Comparison of ENCODE assay signal across 8 cellular contexts in genomic region chr18:46756559-46757201, GRCh38. TPM values are rescaled to one million over a fixed set of nuclear protein-coding genes. Genes with fewer than 3 reads are reported as not detected.
DNase-seq lines count a peak whose midpoint lies in the region; ATAC-seq, FAIRE-seq and TF ChIP-seq lines count a peak whose summit lies in the region.

Gene ST8SIA5, minus strand, starts transcription at chr18:46757053. Its CDS starts 545 bp downstream, at chr18:46756508.

- H2AFZ ChIP-seq in GM12878 (ENCODE audit: control insufficient read depth, low read depth, low read length): peak within 1 kb of the TSS; percentile 37

- H3K4me3 ChIP-seq in GM12865 (ENCODE audit: low read depth, low read length) (peak within 1 kb of the TSS; percentile 14), GM12878 (peak within 1 kb of the TSS; percentile 65), mesodermal cell (ENCODE audit: extremely low read depth, insufficient read depth, low read length, poor library complexity, severe bottlenecking) (peak within 1 kb of the TSS; percentile 40)

- no peak for FAIRE-seq in GM12878 (lab: Jason Lieb, UNC)

- SMC1A ChIA-PET in GM12878 (lab: Charles Lee; ENCODE audit: uncharacterized antibody, unreplicated experiment): no interaction called here

- peaks cover 8% of the 10 kb centered on the region for H3K4me1 ChIP-seq in GM12878 (ENCODE audit: control insufficient read depth, insufficient read depth, low read length)
- H3K4me1 ChIP-seq in mesodermal cell (ENCODE audit: control insufficient read depth, insufficient read depth, low read length, poor library complexity, severe bottlenecking): no peaks in the 10 kb centered on the region

- TF ChIP-seq RAD21 in GM12878 (IDR thresholded peaks at IDR 0.05; ENCODE audit: insufficient read depth, low read depth, low read length): no peak

- peak; percentile 29 for DNase-seq in GM12865 (ENCODE audit: low read depth)
- peak; percentile 99 for DNase-seq in NCI-H146 (lab: John Stamatoyannopoulos, UW)
- DNase-seq in GM12878 (ENCODE audit: low read depth, low spot score): no peak
- DNase-seq in T-helper 9 cell: no peak
- DNase-seq in activated gamma-delta T cell (lab: John Stamatoyannopoulos, UW): no peak

- BruUV-seq in GM12878 (replicated peaks; lab: Mats Ljungman, UMichigan): no TSS peak

- intact Hi-C loops in GM12878 (cut with micrococcal nuclease; ENCODE audit: unreplicated experiment): no loop called here

- TF ChIP-seq CTCF in GM12865 (IDR thresholded peaks at IDR 0.05; ENCODE audit: insufficient read depth, low read depth, low read length, missing control alignments) (no peak), GM12878 (IDR thresholded peaks at IDR 0.05 in 2 of 3, conservative IDR thresholded peaks at IDR 0.05 in 1 of 3; ENCODE audit: control insufficient read depth in 2 of 3, extremely low read depth in 1 of 3, insufficient read depth in 1 of 3, low read depth in 3 of 3, low read length in 3 of 3) (no peak)

- no peak for TF ChIP-seq EP300 in GM12878 (IDR thresholded peaks at IDR 0.05; ENCODE audit: borderline replicate concordance in 1 of 2, control insufficient read depth in 1 of 2, low read depth in 2 of 2, low read length in 2 of 2)

- H3K4me2 ChIP-seq in GM12878 (ENCODE audit: control insufficient read depth, insufficient read depth): peak within 1 kb of the TSS; percentile 93

- RAD21 ChIA-PET in GM12878 (lab: Charles Lee; ENCODE audit: unreplicated experiment): no interaction called here

- peak; percentile 48 for ATAC-seq in GM12878
- ATAC-seq in HG02571 (IDR thresholded peaks at IDR 0.05; ENCODE audit: unreplicated experiment): no peak
- ATAC-seq in GM21737 (IDR thresholded peaks at IDR 0.05; ENCODE audit: unreplicated experiment): no peak

- CTCF ChIA-PET in GM12878 (lab: Yijun Ruan, JAX): no interaction called here

- POLR2A ChIA-PET in GM12878 (lab: Charles Lee): no interaction called here

- no peak for TF ChIP-seq POLR2A in GM12878 (IDR thresholded peaks at IDR 0.05; ENCODE audit: low read depth, low read length)

- H3K79me2 ChIP-seq in GM12878 (ENCODE audit: control insufficient read depth, insufficient read depth, low read length): no peaks in the 10 kb centered on the region

- WGBS in GM12878 (ENCODE audit: insufficient coverage, insufficient replicate concordance, low lambda C conversion rate, missing lambda C conversion rate): 1% methylated on average over 50 of the region's 74 CpGs
- WGBS in mesodermal cell (ENCODE audit: insufficient coverage in 2 of 2), 2 experiments: 0 to 1% methylated on average over 36 to 63 of the region's 74 CpGs

- H4K20me1 ChIP-seq in GM12878 (ENCODE audit: control insufficient read depth, insufficient read depth): no peaks in the 10 kb centered on the region

- no peaks in the 10 kb centered on the region for H3K9me3 ChIP-seq in GM12878 (replicated peaks; ENCODE audit: control insufficient read depth, insufficient read depth, low read length)
- no peaks in the 10 kb centered on the region for H3K9me3 ChIP-seq in mesodermal cell (ENCODE audit: control insufficient read depth, low read length)

- in situ Hi-C loops in GM12878 (cut with MboI): no loop called here

- peaks cover 3 to 10% of the 10 kb centered on the region in 2 experiments; a peak in 3 of 4 replicates for H3K27me3 ChIP-seq in GM12878 (replicated peaks in 1 of 2; ENCODE audit: control insufficient read depth in 2 of 2, insufficient read depth in 2 of 2, low read length in 1 of 2)

- no peak within 1 kb of the TSS; the same call in 1 of the 2 replicates for H3K9ac ChIP-seq in GM12878 (ENCODE audit: control insufficient read depth, insufficient read depth, low read length)

- H3K27ac ChIP-seq in GM12878 (ENCODE audit: control insufficient read depth, insufficient read depth) (no peak within 1 kb of the TSS), mesodermal cell (ENCODE audit: low read depth, low read length, severe bottlenecking) (no peak within 1 kb of the TSS)

- H3K36me3 ChIP-seq in GM12878 (ENCODE audit: control insufficient read depth in 2 of 2, insufficient read depth in 2 of 2, low read length in 1 of 2) (no peaks in the 10 kb centered on the region), mesodermal cell (ENCODE audit: control insufficient read depth, insufficient read depth, low read length) (no peaks in the 10 kb centered on the region)

TF ChIP-seq in GM12878, 131 proteins besides CTCF, POLR2A, EP300 and RAD21:
- TF ChIP-seq E2F4 (IDR thresholded peaks at IDR 0.05; ENCODE audit: low read depth, low read length) (no peak), RELB (IDR thresholded peaks at IDR 0.05; ENCODE audit: low read depth) (no peak), ETV6 (conservative IDR thresholded peaks at IDR 0.05 in 1 of 2, IDR thresholded peaks at IDR 0.05 in 1 of 2; ENCODE audit: borderline replicate concordance in 1 of 2, low read depth in 1 of 2) (no peak), HDAC6 (IDR thresholded peaks at IDR 0.05; ENCODE audit: unreplicated experiment) (peak; percentile 94)

RNA-seq across cellular contexts. Expression of gene ST8SIA5, which starts in this region (rescaled TPM):
- total RNA-seq in GM12878 (2013; cell fraction: nucleolus; rRNA removed): not detected in 2 replicates
- total RNA-seq in GM12878 (2014; rRNA removed) (0.17 TPM in 1 of 2 replicates, not detected in the other), GM12878 (2014; rRNA removed; fragmentation: Illumina TruSeq; extraction: Trizol) (0.04 and 0.41 TPM in 2 replicates), GM12878 (2021) (0.15 and 0.16 TPM in 2 replicates)
- polyA plus RNA-seq in GM12878 (2011; ENCODE audit: low read depth): not detected
- polyA plus RNA-seq in GM12878 (2011; rRNA removed) (0.04 and 0.12 TPM in 2 replicates), GM12878 (2014; fragmentation: Illumina TruSeq; extraction: Trizol) (0.12 TPM in 1 of 2 replicates, not detected in the other), GM12878 (2014; fragmentation: Nextera tagmentation; extraction: Ambion mirVana) (under 1 TPM; 0.02 to 0.04 TPM), GM12878 (2014; rRNA removed) (0.22 and 0.47 TPM in 2 replicates), GM12878 (2016; fragmentation: Nextera tagmentation; extraction: Ambion mirVana) (under 1 TPM in 1 of 2 experiments, not detected in 1; 0.32 TPM)
- 0.03 TPM in 1 of 2 replicates, not detected in the other for polyA plus RNA-seq in GM12878 (2011; cell fraction: cytosol; rRNA removed)
- 0.30 and 0.54 TPM in 2 replicates for polyA plus RNA-seq in GM12878 (2011; cell fraction: nucleus; rRNA removed)
- 0.29 and 0.42 TPM in 2 replicates for polyA plus RNA-seq in GM12878 (2012)
- polyA minus RNA-seq in GM12878 (2011; rRNA and poly(A)+ RNA removed): not detected in 2 replicates
- polyA minus RNA-seq in GM12878 (2011; cell fraction: cytosol; rRNA and poly(A)+ RNA removed): not detected in 2 replicates
- 0.10 TPM in 1 of 2 replicates, not detected in the other for polyA minus RNA-seq in GM12878 (2011; cell fraction: nucleus; rRNA and poly(A)+ RNA removed)
- polyA plus RNA-seq in mesodermal cell (2013, experiment 1 of 2): 0.88 TPM
- 1.3 TPM for polyA plus RNA-seq in mesodermal cell (2013, experiment 2 of 2)

Comparison
In these comparisons a context has a peak if more than half of its experiments do, and no peak if none do; other contexts are left out.
1. Peak in ATAC-seq, H3K4me3 ChIP-seq and H3K4me2 ChIP-seq in GM12878; RNA of the gene not detected or under 1 TPM.
2. DNase-seq: peak in GM12865 (single experiment) and NCI-H146 (single experiment); none in GM12878 (single experiment), T-helper 9 cell (single experiment) and activated gamma-delta T cell (single experiment).
3. H3K4me3 ChIP-seq: peak in every context shown above with its lines; median percentile 65 in GM12878; 40 in mesodermal cell; 14 in GM12865.